Comparison of ENCODE assay signal across 1 cellular context in genomic region chr1:23428136-23428905, GRCh38.
TF ChIP-seq lines count a peak whose summit lies in the region.

No MANE protein-coding gene starts in this region.

TF ChIP-seq in K562, 482 proteins besides CTCF, POLR2A, EP300 and RAD21:
- TF ChIP-seq ZZZ3 (IDR thresholded peaks at IDR 0.05) (no peak), SIX5 (IDR thresholded peaks at IDR 0.05; ENCODE audit: borderline replicate concordance in 1 of 2, insufficient read depth in 1 of 2, low read depth in 1 of 2, low read length in 2 of 2) (no peak), MAFG (tag; conservative IDR thresholded peaks at IDR 0.05) (no peak), MXD1 (CRISPR knock-in tag; IDR thresholded peaks at IDR 0.05; ENCODE audit: borderline replicate concordance, poor library complexity, severe bottlenecking) (no peak), NCOR1 (IDR thresholded peaks at IDR 0.05) (no peak), RBFOX2 (IDR thresholded peaks at IDR 0.05; ENCODE audit: low read depth, low read length) (no peak), ZNF24 (IDR thresholded peaks at IDR 0.05) (no peak), ATF3 (IDR thresholded peaks at IDR 0.05) (no peak), ATF3 (CRISPR knock-in tag; conservative IDR thresholded peaks at IDR 0.05) (no peak), THAP7 (CRISPR knock-in tag; IDR thresholded peaks at IDR 0.05) (no peak), KAT2B (IDR thresholded peaks at IDR 0.05; ENCODE audit: low read depth, low read length) (no peak), ZNF668 (CRISPR knock-in tag; IDR thresholded peaks at IDR 0.05) (no peak), ZNF41 (CRISPR knock-in tag; conservative IDR thresholded peaks at IDR 0.05) (no peak)
